In genomic region chr9:97696823-97697601, GRCh38 we compare ENCODE assay signal across 8 cellular contexts. TPM values are rescaled to one million over a fixed set of nuclear protein-coding genes. Genes with fewer than 3 reads are reported as not detected.
A peak's percentile ranks its signal among the peaks of the same experiment; 100 is the strongest.
DNase-seq lines count a peak whose midpoint lies in the region; ATAC-seq and TF ChIP-seq lines count a peak whose summit lies in the region.

Gene XPA (minus strand): TSS chr9:97697340. CDS start chr9:97697292, 48 bp downstream.

- dilution Hi-C loops in mammary epithelial cell (cut with HindIII; ENCODE audit: low sequenced_read_pairs), result no loop called here

- TF ChIP-seq CTCF in AG04450 (IDR thresholded peaks at IDR 0.05; ENCODE audit: low read depth, low read length) (no peak), WI38 (IDR thresholded peaks at IDR 0.05; ENCODE audit: low read depth, low read length) (no peak), mammary epithelial cell (conservative IDR thresholded peaks at IDR 0.05 in 1 of 2, IDR thresholded peaks at IDR 0.05 in 1 of 2; ENCODE audit: extremely low read depth in 1 of 2, insufficient read depth in 1 of 2, low read depth in 1 of 2, low read length in 2 of 2) (no peak), smooth muscle cell (IDR thresholded peaks at IDR 0.05; ENCODE audit: borderline replicate concordance, insufficient read depth, poor library complexity, severe bottlenecking) (no peak)

- POLR2A ChIA-PET in AG04450 (lab: Yijun Ruan, JAX), result interaction anchor here (0.6 to 1.8 kb wide), 3 partner anchors 64 to 226 kb away, joined by 3 to 8 read pairs (median 3); partner anchors contain the start of genes NCBP1 and TSTD2

- no TSS peak for BruUV-seq in mammary epithelial cell (replicated peaks; lab: Mats Ljungman, UMichigan)

- H3K9ac ChIP-seq in mammary epithelial cell (ENCODE audit: insufficient read depth, low read length), result peak within 1 kb of the TSS; percentile 60
- peak within 1 kb of the TSS; percentile 72 for H3K9ac ChIP-seq in smooth muscle cell (ENCODE audit: low read depth)

- no peaks in the 10 kb centered on the region for H3K27me3 ChIP-seq in AG04450 (ENCODE audit: control insufficient read depth, insufficient read depth, low read length)
- no peaks in the 10 kb centered on the region for H3K27me3 ChIP-seq in mammary epithelial cell (ENCODE audit: insufficient read depth, low read length)
- no peaks in the 10 kb centered on the region for H3K27me3 ChIP-seq in smooth muscle cell (ENCODE audit: low read depth)

- H3K36me3 ChIP-seq in mammary epithelial cell (ENCODE audit: insufficient read depth, low read length) (no peaks in the 10 kb centered on the region), smooth muscle cell (ENCODE audit: low read depth) (peaks cover 3% of the 10 kb centered on the region)

- in situ Hi-C loops in mammary epithelial cell (cut with MboI; ENCODE audit: low sequenced_read_pairs in 2 of 2), result no loop called here

- H3K4me2 ChIP-seq in mammary epithelial cell (ENCODE audit: insufficient read depth, low read depth, low read length), result peak within 1 kb of the TSS; percentile 90
- H3K4me2 ChIP-seq in smooth muscle cell, result peak within 1 kb of the TSS; percentile 99

- peak within 1 kb of the TSS; percentile 93 for H2AFZ ChIP-seq in mammary epithelial cell (ENCODE audit: low read depth, low read length)
- H2AFZ ChIP-seq in smooth muscle cell (ENCODE audit: low read depth), result peak within 1 kb of the TSS; percentile 78

- peak within 1 kb of the TSS; percentile 58 for H3K27ac ChIP-seq in AG04450 (ENCODE audit: low read depth, low read length)
- peak within 1 kb of the TSS; percentile 62 for H3K27ac ChIP-seq in mammary epithelial cell (ENCODE audit: insufficient read depth, low read depth, low read length)
- peak within 1 kb of the TSS; percentile 68 for H3K27ac ChIP-seq in smooth muscle cell (ENCODE audit: low read depth)

- H3K79me2 ChIP-seq in mammary epithelial cell (ENCODE audit: insufficient read depth, low read length), result peaks cover 31% of the 10 kb centered on the region
- peaks cover 26% of the 10 kb centered on the region for H3K79me2 ChIP-seq in smooth muscle cell (ENCODE audit: low read depth)

- H4K20me1 ChIP-seq in mammary epithelial cell (ENCODE audit: insufficient read depth, low read length) (no peaks in the 10 kb centered on the region), smooth muscle cell (ENCODE audit: low read depth) (peaks cover 25% of the 10 kb centered on the region)

- peaks cover 29% of the 10 kb centered on the region for H3K4me1 ChIP-seq in mammary epithelial cell (ENCODE audit: insufficient read depth, low read length)
- peaks cover 16% of the 10 kb centered on the region for H3K4me1 ChIP-seq in smooth muscle cell (ENCODE audit: low read depth)

- CTCF ChIA-PET in AG04450 (lab: Charles Lee), result interaction anchor here (0.6 to 3.5 kb wide), 2 partner anchors 205 to 226 kb away, joined by 7 to 21 read pairs; partner anchors contain the start of gene TRMO
- CTCF ChIA-PET in mammary epithelial cell (lab: Charles Lee; ENCODE audit: low non-redundant PET), result interaction anchor here (0.6 kb wide), 1 partner anchor 63 kb away, joined by 6 read pairs; the partner anchor contains the start of gene NCBP1

- ATAC-seq in GM18873 (IDR thresholded peaks at IDR 0.05; ENCODE audit: low FRiP score, unreplicated experiment) (peak; percentile 92), HG03135 (IDR thresholded peaks at IDR 0.05; ENCODE audit: unreplicated experiment) (peak; percentile 90)

- WGBS in mammary epithelial cell (ENCODE audit: low coverage, missing lambda C conversion rate), result under 1% methylated on average over 34 of the region's 80 CpGs
- WGBS in smooth muscle cell (ENCODE audit: low lambda C conversion rate), result 2% methylated on average over 47 of the region's 80 CpGs

- intact Hi-C loops in mammary epithelial cell (cut with micrococcal nuclease), result no loop called here

- no peaks in the 10 kb centered on the region for H3F3A ChIP-seq in smooth muscle cell (ENCODE audit: low read depth)

- no peaks in the 10 kb centered on the region; the same call in 1 of the 2 replicates for H3K9me3 ChIP-seq in AG04450 (ENCODE audit: control insufficient read depth, insufficient read depth, low read length)
- H3K9me3 ChIP-seq in mammary epithelial cell (replicated peaks; ENCODE audit: insufficient read depth, low read length), result no peaks in the 10 kb centered on the region
- no peaks in the 10 kb centered on the region for H3K9me3 ChIP-seq in smooth muscle cell (replicated peaks; ENCODE audit: low read depth)

- peak within 1 kb of the TSS; percentile 86 for H3K4me3 ChIP-seq in AG04450 (ENCODE audit: low read depth, low read length)
- H3K4me3 ChIP-seq in WI38 (ENCODE audit: low read depth, low read length), result peak within 1 kb of the TSS; percentile 79
- peak within 1 kb of the TSS; percentile 66 to 93 (median 83) for H3K4me3 ChIP-seq in mammary epithelial cell (replicated peaks in 1 of 3; ENCODE audit: insufficient read depth in 1 of 3, low read depth in 2 of 3, low read length in 3 of 3)
- peak within 1 kb of the TSS; percentile 68 for H3K4me3 ChIP-seq in smooth muscle cell

- DNase-seq in AG04450 (ENCODE audit: low read depth, low spot score) (peak; percentile 59), NCI-H2196 treated with DMSO at 0.1 percent for 48 hours (lab: John Stamatoyannopoulos, UW; ENCODE audit: unreplicated experiment) (peak; percentile 92), mammary epithelial cell (peak; percentile 92), iPS-NIHi7 (ENCODE audit: extremely low spot score) (peak; percentile 99), smooth muscle cell (lab: John Stamatoyannopoulos, UW; ENCODE audit: unreplicated experiment) (peak; percentile 89)

RNA-seq across cellular contexts. Expression of gene XPA, which starts in this region (rescaled TPM):
- polyA plus RNA-seq in AG04450 (2011; rRNA removed) (3.5 and 4.7 TPM in 2 replicates), mammary epithelial cell (1.4 TPM), smooth muscle cell (9.7 and 14.0 TPM in 2 replicates)
- 1.6 and 2.7 TPM in 2 replicates for polyA minus RNA-seq in AG04450 (2011; rRNA and poly(A)+ RNA removed)
- total RNA-seq in mammary epithelial cell (1 to 10 TPM; 3.7 to 7.6 TPM), smooth muscle cell (6.5 and 7.5 TPM in 2 replicates)
- polyA minus RNA-seq in mammary epithelial cell, result not detected

Comparison
In these comparisons a context has a peak if more than half of its experiments do, and no peak if none do; other contexts are left out.
1. Peak in every context shown above with its lines: DNase-seq, ATAC-seq, H3K4me3 ChIP-seq and H3K27ac ChIP-seq.